Comparison of ENCODE assay signal across 17 cellular contexts in the genomic region with DNA sequence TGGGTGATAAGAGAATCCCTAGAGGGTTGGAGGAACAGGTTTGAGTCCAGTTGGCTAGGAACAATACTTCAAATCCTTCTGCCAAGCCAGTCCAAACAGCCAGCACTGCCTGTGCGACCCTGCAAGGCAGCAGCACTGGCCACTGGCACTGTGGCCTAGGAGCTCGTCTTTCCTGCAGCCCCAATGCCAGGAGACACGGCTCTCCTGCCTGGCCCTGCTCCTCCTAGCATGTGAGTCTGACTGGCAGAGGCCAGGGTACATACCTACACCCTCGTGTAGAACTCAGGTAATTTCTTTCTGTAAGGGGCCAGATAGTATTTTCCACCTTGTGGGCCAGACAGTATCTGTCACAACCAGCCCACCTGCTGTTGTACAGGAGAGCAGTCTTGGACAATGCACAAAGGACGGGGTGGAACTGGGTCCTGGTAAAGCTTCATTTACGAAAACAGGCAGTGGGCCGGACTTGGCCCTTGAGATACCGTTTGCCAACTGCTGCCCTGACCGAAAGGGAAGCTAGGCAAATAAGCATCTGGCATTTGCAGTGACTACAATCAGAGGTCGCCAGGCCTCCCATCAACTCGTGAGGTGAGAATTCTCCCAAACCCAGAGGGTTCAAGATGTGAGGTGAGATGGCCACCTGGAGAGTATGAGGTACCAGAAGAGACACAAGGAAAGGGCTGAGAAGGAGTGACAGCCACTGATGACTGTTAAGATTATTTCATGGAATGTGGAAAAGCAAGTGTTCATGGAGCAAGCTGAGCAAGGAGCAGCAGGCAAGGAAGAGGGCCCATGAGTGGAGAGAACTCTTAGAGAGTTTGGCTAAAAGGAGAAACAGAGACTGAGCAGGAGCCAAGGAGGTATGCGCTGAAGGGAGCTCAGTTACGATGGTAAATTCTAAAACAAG. TPM values are rescaled to one million over a fixed set of nuclear protein-coding genes. Genes with fewer than 3 reads are reported as not detected.
A peak's percentile ranks its signal among the peaks of the same experiment; 100 is the strongest.
DNase-seq lines count a peak whose midpoint lies in the region; ATAC-seq, FAIRE-seq and TF ChIP-seq lines count a peak whose summit lies in the region.
"Had no signal": no experiment of that assay in that cellular context is flagged by ENCODE, and none has a peak within 500 bp of the region (broad histone marks: within the 10 kb centered on the region; RNA-seq: fewer than 3 reads in every experiment).

No MANE protein-coding gene starts in this region.

- TF ChIP-seq CTCF in liver (IDR thresholded peaks at IDR 0.05; ENCODE audit: low read depth, low read length, missing input control) (no peak), HepG2 (CRISPR knock-in tag; IDR thresholded peaks at IDR 0.05) (no peak), astrocyte (IDR thresholded peaks at IDR 0.05; ENCODE audit: insufficient read depth, low read depth, low read length) (no peak), nephron progenitor cell (IDR thresholded peaks at IDR 0.05) (no peak), uterus (IDR thresholded peaks at IDR 0.05) (no peak)

- H3K27me3 ChIP-seq in liver (ENCODE audit: control insufficient read depth in 4 of 4, insufficient read depth in 4 of 4, low read length in 3 of 4) (peaks cover 0 to 3% (median 0%) of the 10 kb centered on the region in 4 donors), HepG2 (ENCODE audit: control insufficient read depth in 1 of 2, insufficient read depth in 2 of 2, low read length in 2 of 2) (no peaks in the 10 kb centered on the region; a peak in 1 of 5 replicates), astrocyte (ENCODE audit: insufficient read depth, low read length) (no peaks in the 10 kb centered on the region), uterus (no peaks in the 10 kb centered on the region), neuronal stem cell (ENCODE audit: control insufficient read depth in 3 of 3, insufficient read depth in 3 of 3, low read depth in 1 of 3, low read length in 3 of 3) (peaks cover 0 to 25% (median 0%) of the 10 kb centered on the region in 3 experiments)

- H3K79me2 ChIP-seq in HepG2 (ENCODE audit: insufficient read depth, low read length) (peaks cover 19% of the 10 kb centered on the region), astrocyte (ENCODE audit: insufficient read depth, low read length) (peaks cover 50% of the 10 kb centered on the region)

- no peak overlapping the region for H4K91ac ChIP-seq in neuronal stem cell (ENCODE audit: low read depth, low read length, poor library complexity)

- 37% methylated on average over 13 of the region's 13 CpGs for WGBS in liver
- WGBS in HepG2 (ENCODE audit: low lambda C conversion rate) = 96% methylated on average over 4 of the region's 13 CpGs
- WGBS in neuronal stem cell (ENCODE audit: extremely low coverage in 2 of 2, insufficient read length in 2 of 2, insufficient replicate concordance in 1 of 2), 2 donors = no CpG with 5 or more reads among the region's 13 CpGs

- H3K27me3 Mint-ChIP-seq in astrocyte (ENCODE audit: low read depth, unreplicated experiment) (no peaks in the 10 kb centered on the region), nephron progenitor cell (ENCODE audit: low read depth, poor library complexity) (peaks cover 2% of the 10 kb centered on the region)
- H3K27me3 Mint-ChIP-seq: dendritic cell treated with granulocyte-macrophage colony-stimulating factor and Interleukin-4, amounts not matched to agents 40 ng/mL and 50 ng/mL, for 4 days had no signal

- no peak overlapping the region for H3K18ac ChIP-seq in neuronal stem cell (ENCODE audit: low read length)

- TF ChIP-seq POLR2A in HepG2 (IDR thresholded peaks at IDR 0.05; ENCODE audit: insufficient read depth in 1 of 2, low read depth in 2 of 2, low read length in 2 of 2) (no peak), uterus (IDR thresholded peaks at IDR 0.05) (no peak)

- H3K9ac ChIP-seq in liver (ENCODE audit: low read depth in 1 of 2, low read length in 2 of 2) = no peak overlapping the region
- H3K9ac ChIP-seq in HepG2 (ENCODE audit: insufficient read depth, low read depth, low read length) = no peak overlapping the region
- H3K9ac ChIP-seq in astrocyte (ENCODE audit: low read length) = no peak overlapping the region
- no peak overlapping the region for H3K9ac ChIP-seq in neuronal stem cell (ENCODE audit: low read depth, low read length, poor library complexity)
- H3K9ac ChIP-seq: BLaER1 had no signal

- H3K36me3 ChIP-seq in liver (ENCODE audit: control insufficient read depth in 4 of 4, insufficient read depth in 3 of 4, low read depth in 1 of 4, low read length in 3 of 4) (no peaks in the 10 kb centered on the region), HepG2 (replicated peaks in 1 of 2; ENCODE audit: control insufficient read depth in 1 of 2, insufficient read depth in 2 of 2, low read length in 2 of 2) (peaks cover 3 to 13% of the 10 kb centered on the region in 2 experiments; a peak in 3 of 5 replicates), astrocyte (ENCODE audit: insufficient read depth, low read length) (no peaks in the 10 kb centered on the region), uterus (no peaks in the 10 kb centered on the region), neuronal stem cell (replicated peaks in 1 of 2; ENCODE audit: control insufficient read depth in 2 of 2, insufficient read depth in 2 of 2, low read length in 2 of 2) (peaks cover 0 to 14% of the 10 kb centered on the region in 2 donors)

- no peak overlapping the region for H2BK5ac ChIP-seq in neuronal stem cell (ENCODE audit: low read length)

- H3K4me1 ChIP-seq in liver (ENCODE audit: control insufficient read depth in 4 of 4, insufficient read depth in 4 of 4, low read length in 3 of 4) (peaks cover 7 to 26% (median 21%) of the 10 kb centered on the region in 4 donors), HepG2 (ENCODE audit: insufficient read depth, low read length) (peaks cover 10% of the 10 kb centered on the region), astrocyte (ENCODE audit: insufficient read depth, low read length) (peaks cover 20% of the 10 kb centered on the region), uterus (peaks cover 0 to 8% of the 10 kb centered on the region in 2 donors), neuronal stem cell (ENCODE audit: control insufficient read depth in 2 of 2, insufficient read depth in 1 of 2, low read depth in 1 of 2, low read length in 2 of 2) (peaks cover 0 to 10% of the 10 kb centered on the region in 2 donors)

- FAIRE-seq in HepG2 (lab: Jason Lieb, UNC) = no peak
- peak; percentile 90 for FAIRE-seq in astrocyte (lab: Jason Lieb, UNC)

- H2AK5ac ChIP-seq in neuronal stem cell (ENCODE audit: low read depth, low read length) = no peak overlapping the region

- no peak overlapping the region for H2BK120ac ChIP-seq in neuronal stem cell (ENCODE audit: low read depth, low read length)

- H3K36me3 Mint-ChIP-seq in astrocyte (ENCODE audit: low read depth, unreplicated experiment) (peaks cover 6% of the 10 kb centered on the region), nephron progenitor cell (ENCODE audit: low read depth) (peaks cover 29% of the 10 kb centered on the region)

- H3K23ac ChIP-seq in neuronal stem cell (ENCODE audit: low read depth, low read length, poor library complexity) = no peak overlapping the region

- H3K4ac ChIP-seq in neuronal stem cell (ENCODE audit: low read length) = no peak overlapping the region

- no peak overlapping the region for H3K14ac ChIP-seq in neuronal stem cell (ENCODE audit: low read length)

- H4K20me1 ChIP-seq in HepG2 (ENCODE audit: insufficient read depth, low read length) = no peaks in the 10 kb centered on the region
- peaks cover 45% of the 10 kb centered on the region for H4K20me1 ChIP-seq in astrocyte (ENCODE audit: insufficient read depth, low read length)

- H3K27ac Mint-ChIP-seq in astrocyte (ENCODE audit: unreplicated experiment) (no peak overlapping the region), nephron progenitor cell (peak overlapping the region; percentile 50)
- H3K27ac Mint-ChIP-seq: GM23338 had no signal

- no peak overlapping the region for H3K4me2 ChIP-seq in HepG2 (ENCODE audit: low read depth, low read length)
- no peak overlapping the region for H3K4me2 ChIP-seq in astrocyte (ENCODE audit: low read length)
- H3K4me2 ChIP-seq in neuronal stem cell (ENCODE audit: insufficient read depth, low read length, poor library complexity, severe bottlenecking) = no peak overlapping the region
- H3K4me2 ChIP-seq: GM23338 had no signal

- H3K27ac ChIP-seq in liver (ENCODE audit: low read depth in 1 of 2, low read length in 2 of 2) = peak overlapping the region; percentile 19 to 53
- H3K27ac ChIP-seq in HepG2 (ENCODE audit: extremely low read length, insufficient read depth, low read length) = no peak overlapping the region
- H3K27ac ChIP-seq in astrocyte (ENCODE audit: low read depth, low read length) = no peak overlapping the region
- peak overlapping the region; percentile 52 to 62 for H3K27ac ChIP-seq in uterus
- no peak overlapping the region for H3K27ac ChIP-seq in neuronal stem cell (replicated peaks; ENCODE audit: low read length)

- H3K4me3 Mint-ChIP-seq in astrocyte (ENCODE audit: unreplicated experiment) = no peak overlapping the region
- H3K4me3 Mint-ChIP-seq in nephron progenitor cell = no peak overlapping the region
- H3K4me3 Mint-ChIP-seq: dendritic cell treated with granulocyte-macrophage colony-stimulating factor and Interleukin-4, amounts not matched to agents 40 ng/mL and 50 ng/mL, for 4 days; GM23338 had no signal

- H2BK15ac ChIP-seq in neuronal stem cell (ENCODE audit: low read length) = no peak overlapping the region

- CTCF ChIA-PET in HepG2 (lab: Yijun Ruan, JAX; ENCODE audit: low intra/inter-chr PET ratio, low total read pairs) = no interaction called here

- H2AFZ ChIP-seq in HepG2 (ENCODE audit: low read length) (no peak overlapping the region), astrocyte (ENCODE audit: low read depth, low read length) (no peak overlapping the region), neuronal stem cell (ENCODE audit: low read length) (no peak overlapping the region)
- H2AFZ ChIP-seq: GM23338 had no signal

- no TSS peak for BruUV-seq in HepG2 (replicated peaks; lab: Mats Ljungman, UMichigan)

- H3K9me3 ChIP-seq in liver (ENCODE audit: control insufficient read depth in 4 of 4, low read length in 3 of 4) (no peaks in the 10 kb centered on the region), HepG2 (ENCODE audit: low read length) (no peaks in the 10 kb centered on the region), astrocyte (ENCODE audit: insufficient read depth, low read depth, low read length) (no peaks in the 10 kb centered on the region), uterus (no peaks in the 10 kb centered on the region), neuronal stem cell (replicated peaks in 1 of 2; ENCODE audit: control insufficient read depth in 2 of 2, insufficient read depth in 1 of 2, low read depth in 1 of 2, low read length in 2 of 2) (no peaks in the 10 kb centered on the region)
- H3K9me3 ChIP-seq: BLaER1 had no signal

- DNase-seq in HepG2 (ENCODE audit: low spot score) (no peak), astrocyte (ENCODE audit: low read depth) (no peak), nephron progenitor cell (no peak), uterus (no peak), neuronal stem cell (ENCODE audit: low spot score) (no peak), globus pallidus (ENCODE audit: low spot score) (no peak)
- DNase-seq: activated CD4-positive, alpha-beta T cell treated with anti-CD3 and anti-CD28 coated beads for 1 hour; KBM-7; mesendoderm; NCI-H1417 treated with DMSO at 0.1 percent for 48 hours; NCI-H446 treated with DMSO at 0.1 percent for 48 hours; stimulated activated CD4-positive, alpha-beta T cell treated with anti-CD3 and anti-CD28 coated beads, Interleukin-2, amount 100 ng/mL, for 24 hours had no signal

- H3K4me1 Mint-ChIP-seq in astrocyte (ENCODE audit: low read depth, unreplicated experiment) (peaks cover 20% of the 10 kb centered on the region), nephron progenitor cell (peaks cover 54% of the 10 kb centered on the region)

- ATAC-seq in HepG2 (no peak), GM21737 (IDR thresholded peaks at IDR 0.05; ENCODE audit: unreplicated experiment) (no peak)
- ATAC-seq: GM23338 had no signal

- no peak overlapping the region for H2BK12ac ChIP-seq in neuronal stem cell (ENCODE audit: low read length)

- H3K9me3 Mint-ChIP-seq in astrocyte (ENCODE audit: unreplicated experiment) (no peaks in the 10 kb centered on the region), nephron progenitor cell (peaks cover 71% of the 10 kb centered on the region)
- H3K9me3 Mint-ChIP-seq: dendritic cell treated with granulocyte-macrophage colony-stimulating factor and Interleukin-4, amounts not matched to agents 40 ng/mL and 50 ng/mL, for 4 days; GM23338 had no signal

- no peak for TF ChIP-seq EP300 in HepG2 (IDR thresholded peaks at IDR 0.05; ENCODE audit: low read depth in 2 of 2, low read length in 2 of 2)
- TF ChIP-seq EP300 in HepG2 (CRISPR knock-in tag; IDR thresholded peaks at IDR 0.05; ENCODE audit: borderline replicate concordance) = no peak

- intact Hi-C loops in HepG2 (cut with micrococcal nuclease; ENCODE audit: unreplicated experiment) (loop anchor here (5.0 kb wide), 1 partner anchor 37 kb away; no protein-coding TSS in a partner anchor), uterus (cut with DNase I; ENCODE audit: low total_unique reads) (no loop called here)

- H3K4me3 ChIP-seq in liver (ENCODE audit: low read depth in 1 of 3, low read length in 3 of 3) (no peak overlapping the region), HepG2 (replicated peaks in 1 of 3; ENCODE audit: insufficient read depth in 1 of 3, low read depth in 2 of 3, low read length in 3 of 3) (no peak overlapping the region), astrocyte (ENCODE audit: insufficient read depth, low read depth, low read length) (no peak overlapping the region), uterus (no peak overlapping the region), neuronal stem cell (ENCODE audit: low read length in 2 of 2) (no peak overlapping the region)
- H3K4me3 ChIP-seq: BLaER1, GM23338 had no signal

- in situ Hi-C loops in HepG2 (cut with HindIII; ENCODE audit: extremely low pct_ligation_motif_present, low pct_unique_long_range_greater_than_20kb) = loop anchor here (5.0 kb wide), 1 partner anchor 37 kb away; no protein-coding TSS in a partner anchor

- POLR2A ChIA-PET in HepG2 (lab: Yijun Ruan, JAX) = interaction anchor here (1.4 kb wide), 1 partner anchor 9 kb away, joined by 3 read pairs; no protein-coding TSS in a partner anchor

- peaks cover 4% of the 10 kb centered on the region for H3K79me1 ChIP-seq in neuronal stem cell (ENCODE audit: low read depth, low read length)

- TF ChIP-seq RAD21 in liver (IDR thresholded peaks at IDR 0.05) (peak in 1 of 2 donors; percentile 15), HepG2 (CRISPR knock-in tag; IDR thresholded peaks at IDR 0.05) (no peak)

- H4K8ac ChIP-seq in neuronal stem cell (ENCODE audit: low read depth, low read length) = no peak overlapping the region

RNA-seq across cellular contexts. Expression of gene IRAK1, which starts 29.8 kb away (rescaled TPM):
- total RNA-seq in liver (10 to 100 TPM; 17.6 to 35.6 TPM), HepG2 (2016; rRNA removed; fragmentation: Illumina TruSeq; extraction: Trizol) (69.8 and 77.3 TPM in 2 replicates), astrocyte (67.6 and 69.6 TPM in 2 replicates), uterus (10 to 100 TPM in 3 of 4 donors, 1 to 10 TPM in 1; 9.7 to 52.6 (median 35.8) TPM)
- polyA plus RNA-seq in liver (10 to 100 TPM; 19.1 to 55.8 TPM), HepG2 (2011; rRNA removed) (57.7 and 83.5 TPM in 2 replicates)
- total RNA-seq in HepG2 (2016; cell fraction: cytosol; rRNA removed; fragmentation: Illumina TruSeq; extraction: Trizol; ENCODE audit: low read depth) = 104 and 121 TPM in 2 replicates
- 57.7 and 81.1 TPM in 2 replicates for total RNA-seq in HepG2 (2016; cell fraction: insoluble cytoplasmic fraction; rRNA removed; fragmentation: Illumina TruSeq; extraction: Trizol)
- total RNA-seq in HepG2 (2016; cell fraction: membrane; rRNA removed; fragmentation: Illumina TruSeq; extraction: Trizol) = 244 and 255 TPM in 2 replicates
- total RNA-seq in HepG2 (2016; cell fraction: nucleus; rRNA removed; fragmentation: Illumina TruSeq; extraction: Trizol) = 35.1 and 36.4 TPM in 2 replicates
- polyA plus RNA-seq in HepG2 (2011; cell fraction: cytosol; rRNA removed) = 47.6 and 67.3 TPM in 2 replicates
- polyA plus RNA-seq in HepG2 (2011; cell fraction: nucleus; rRNA removed) = 59.5 and 63.5 TPM in 2 replicates
- 65.5 and 87.1 TPM in 2 replicates for polyA plus RNA-seq in HepG2 (2012)
- 148 and 150 TPM in 2 replicates for polyA plus RNA-seq in HepG2 (2016; cell fraction: cytosol; fragmentation: Illumina TruSeq; extraction: Trizol; ENCODE audit: low read depth)
- polyA plus RNA-seq in HepG2 (2016; cell fraction: insoluble cytoplasmic fraction; fragmentation: Illumina TruSeq; extraction: Trizol; ENCODE audit: low read depth) = 80.3 and 99.3 TPM in 2 replicates
- 244 and 277 TPM in 2 replicates for polyA plus RNA-seq in HepG2 (2016; cell fraction: membrane; fragmentation: Illumina TruSeq; extraction: Trizol; ENCODE audit: low read depth)
- polyA plus RNA-seq in HepG2 (2016; cell fraction: nucleus; fragmentation: Illumina TruSeq; extraction: Trizol; ENCODE audit: insufficient read depth, low read depth) = 93.5 and 94.6 TPM in 2 replicates
- 195 and 354 TPM in 2 replicates for polyA minus RNA-seq in HepG2 (2011; rRNA and poly(A)+ RNA removed; ENCODE audit: low replicate concordance)
- 79.8 and 83.1 TPM in 2 replicates for polyA minus RNA-seq in HepG2 (2011; cell fraction: cytosol; rRNA and poly(A)+ RNA removed)
- polyA minus RNA-seq in HepG2 (2011; cell fraction: nucleus; rRNA and poly(A)+ RNA removed) = 16.6 and 21.8 TPM in 2 replicates
- polyA plus RNA-seq in neuronal stem cell (2013, experiment 1 of 2) = 33.3 TPM
- polyA plus RNA-seq in neuronal stem cell (2013, experiment 2 of 2) = 32.7 TPM

RNA-seq across cellular contexts. Expression of gene MECP2, which starts 48.1 kb away (rescaled TPM):
- total RNA-seq in liver = 10 to 100 TPM; 11.1 to 22.0 TPM
- 1 to 10 TPM; 6.9 to 8.8 TPM for polyA plus RNA-seq in liver
- 16.4 and 18.1 TPM in 2 replicates for total RNA-seq in HepG2 (2016; rRNA removed; fragmentation: Illumina TruSeq; extraction: Trizol)
- total RNA-seq in HepG2 (2016; cell fraction: cytosol; rRNA removed; fragmentation: Illumina TruSeq; extraction: Trizol; ENCODE audit: low read depth) = 12.6 and 12.7 TPM in 2 replicates
- total RNA-seq in HepG2 (2016; cell fraction: insoluble cytoplasmic fraction; rRNA removed; fragmentation: Illumina TruSeq; extraction: Trizol) = 15.3 and 17.0 TPM in 2 replicates
- total RNA-seq in HepG2 (2016; cell fraction: membrane; rRNA removed; fragmentation: Illumina TruSeq; extraction: Trizol) = 27.1 and 27.7 TPM in 2 replicates
- total RNA-seq in HepG2 (2016; cell fraction: nucleus; rRNA removed; fragmentation: Illumina TruSeq; extraction: Trizol) = 18.4 and 26.4 TPM in 2 replicates
- 7.9 and 8.0 TPM in 2 replicates for polyA plus RNA-seq in HepG2 (2011; rRNA removed)
- 4.6 and 4.7 TPM in 2 replicates for polyA plus RNA-seq in HepG2 (2011; cell fraction: cytosol; rRNA removed)
- 19.4 and 22.3 TPM in 2 replicates for polyA plus RNA-seq in HepG2 (2011; cell fraction: nucleus; rRNA removed)
- 8.3 and 9.6 TPM in 2 replicates for polyA plus RNA-seq in HepG2 (2012)
- polyA plus RNA-seq in HepG2 (2016; cell fraction: cytosol; fragmentation: Illumina TruSeq; extraction: Trizol; ENCODE audit: low read depth) = 15.2 and 15.6 TPM in 2 replicates
- 11.9 and 15.9 TPM in 2 replicates for polyA plus RNA-seq in HepG2 (2016; cell fraction: insoluble cytoplasmic fraction; fragmentation: Illumina TruSeq; extraction: Trizol; ENCODE audit: low read depth)
- polyA plus RNA-seq in HepG2 (2016; cell fraction: membrane; fragmentation: Illumina TruSeq; extraction: Trizol; ENCODE audit: low read depth) = 22.5 and 23.0 TPM in 2 replicates
- polyA plus RNA-seq in HepG2 (2016; cell fraction: nucleus; fragmentation: Illumina TruSeq; extraction: Trizol; ENCODE audit: insufficient read depth, low read depth) = 21.4 and 24.2 TPM in 2 replicates
- polyA minus RNA-seq in HepG2 (2011; rRNA and poly(A)+ RNA removed; ENCODE audit: low replicate concordance) = 17.0 and 27.8 TPM in 2 replicates
- 3.6 and 5.0 TPM in 2 replicates for polyA minus RNA-seq in HepG2 (2011; cell fraction: cytosol; rRNA and poly(A)+ RNA removed)
- polyA minus RNA-seq in HepG2 (2011; cell fraction: nucleus; rRNA and poly(A)+ RNA removed) = 33.7 and 39.8 TPM in 2 replicates
- total RNA-seq in astrocyte = 29.2 and 36.2 TPM in 2 replicates
- total RNA-seq in uterus = 100 to 1,000 TPM in 1 of 4 donors, 10 to 100 TPM in 3; 29.7 to 106 (median 50.6) TPM
- 22.8 TPM for polyA plus RNA-seq in neuronal stem cell (2013, experiment 1 of 2)
- polyA plus RNA-seq in neuronal stem cell (2013, experiment 2 of 2) = 23.1 TPM

Comparison
In these comparisons a context has a peak if more than half of its experiments do, and no peak if none do; other contexts are left out.
1. H3K27ac ChIP-seq: peak in liver (2 of 2) and uterus (2 of 2); none in HepG2 (single experiment), astrocyte (single experiment) and neuronal stem cell (single experiment).